Comparison of ENCODE assay signal across 11 cellular contexts in genomic region chr3:31041161-31041978, GRCh38.
DNase-seq lines count a peak whose midpoint lies in the region; ATAC-seq and TF ChIP-seq lines count a peak whose summit lies in the region.
"Had no signal": no experiment of that assay in that cellular context is flagged by ENCODE, and none has a peak within 500 bp of the region (broad histone marks: within the 10 kb centered on the region; RNA-seq: fewer than 3 reads in every experiment).

No MANE protein-coding gene starts in this region.

- H3K36me3 Mint-ChIP-seq in nephron (ENCODE audit: low read depth): no peaks in the 10 kb centered on the region
- H3K36me3 Mint-ChIP-seq in T-helper 2 cell treated with Interferon-gamma antibody and Interleukin-4, amounts not matched to agents 5 μg/mL and 100 μg/mL, for 36 hours (ENCODE audit: low read depth): no peaks in the 10 kb centered on the region

- peaks cover 20% of the 10 kb centered on the region for H3K4me1 Mint-ChIP-seq in nephron
- no peaks in the 10 kb centered on the region for H3K4me1 Mint-ChIP-seq in T-helper 2 cell treated with Interferon-gamma antibody and Interleukin-4, amounts not matched to agents 5 μg/mL and 100 μg/mL, for 36 hours (ENCODE audit: low read depth)
- H3K4me1 Mint-ChIP-seq: central memory CD8-positive, alpha-beta T cell had no signal

- intact Hi-C loops in heart left ventricle (cut with DNase I): no loop called here

- H3K4me3 ChIP-seq in epithelial cell of esophagus (ENCODE audit: low read length): no peak overlapping the region
- no peak overlapping the region for H3K4me3 ChIP-seq in heart left ventricle

- H3K9me3 ChIP-seq in heart left ventricle: peaks cover 0 to 15% (median 6%) of the 10 kb centered on the region in 12 donors

- TF ChIP-seq CTCF in epithelial cell of esophagus (IDR thresholded peaks at IDR 0.05; ENCODE audit: insufficient read depth, low read depth, low read length, missing control alignments) (no peak), nephron (IDR thresholded peaks at IDR 0.05; ENCODE audit: unreplicated experiment in 3 of 3) (no peak), heart left ventricle (IDR thresholded peaks at IDR 0.05) (no peak)

- H3K4me1 ChIP-seq in heart left ventricle: peaks cover 0 to 5% (median 0%) of the 10 kb centered on the region in 12 donors

- peaks cover 11% of the 10 kb centered on the region for H3K9me3 Mint-ChIP-seq in nephron
- H3K9me3 Mint-ChIP-seq in T-helper 2 cell treated with Interferon-gamma antibody and Interleukin-4, amounts not matched to agents 5 μg/mL and 100 μg/mL, for 36 hours: no peaks in the 10 kb centered on the region

- no peak overlapping the region for H3K4me3 Mint-ChIP-seq in nephron
- H3K4me3 Mint-ChIP-seq in T-helper 2 cell treated with Interferon-gamma antibody and Interleukin-4, amounts not matched to agents 5 μg/mL and 100 μg/mL, for 36 hours: no peak overlapping the region
- H3K4me3 Mint-ChIP-seq: central memory CD8-positive, alpha-beta T cell had no signal

- 24 to 49% (median 45%) methylated on average over 2 of the region's 2 CpGs for WGBS in heart left ventricle, 4 donors

- no peak overlapping the region for H3K27ac ChIP-seq in heart left ventricle

- no peaks in the 10 kb centered on the region for H3K36me3 ChIP-seq in heart left ventricle

- DNase-seq in Daoy (ENCODE audit: low read depth): peak; percentile 42
- peak; percentile 92 for DNase-seq in NCI-H226
- peak; percentile 94 for DNase-seq in epithelial cell of esophagus (ENCODE audit: low read depth)
- DNase-seq in activated CD4-positive, CD25-positive, alpha-beta regulatory T cell (lab: John Stamatoyannopoulos, UW): no peak
- no peak for DNase-seq in T-helper 2 cell treated with Interferon-gamma antibody and Interleukin-4, amounts not matched to agents 5 μg/mL and 100 μg/mL, for 36 hours (ENCODE audit: low spot score)
- no peak for DNase-seq in heart left ventricle
- DNase-seq: GF-D8, NCI-H526 had no signal

- TF ChIP-seq POLR2A in heart left ventricle (IDR thresholded peaks at IDR 0.05): no peak

- ATAC-seq in GM19328 (IDR thresholded peaks at IDR 0.05; ENCODE audit: unreplicated experiment) (no peak), heart left ventricle (no peak)

- peaks cover 3% of the 10 kb centered on the region for H3K27me3 Mint-ChIP-seq in nephron (ENCODE audit: low read depth)
- H3K27me3 Mint-ChIP-seq in T-helper 2 cell treated with Interferon-gamma antibody and Interleukin-4, amounts not matched to agents 5 μg/mL and 100 μg/mL, for 36 hours (ENCODE audit: low read depth): peaks cover 3% of the 10 kb centered on the region
- H3K27me3 Mint-ChIP-seq: central memory CD8-positive, alpha-beta T cell had no signal

- H3K27me3 ChIP-seq in heart left ventricle: no peaks in the 10 kb centered on the region

- peak overlapping the region; percentile 33 to 85 (median 71) for H3K27ac Mint-ChIP-seq in nephron
- H3K27ac Mint-ChIP-seq in T-helper 2 cell treated with Interferon-gamma antibody and Interleukin-4, amounts not matched to agents 5 μg/mL and 100 μg/mL, for 36 hours: no peak overlapping the region

Comparison
In these comparisons a context has a peak if more than half of its experiments do, and no peak if none do; other contexts are left out.
1. DNase-seq: peak in Daoy (single experiment), NCI-H226 (single experiment) and epithelial cell of esophagus (single experiment); none in activated CD4-positive, CD25-positive, alpha-beta regulatory T cell (0 of 4), T-helper 2 cell treated with Interferon-gamma antibody and Interleukin-4, amounts not matched to agents 5 μg/mL and 100 μg/mL, for 36 hours (single experiment) and heart left ventricle (0 of 5).